In the genomic region with DNA sequence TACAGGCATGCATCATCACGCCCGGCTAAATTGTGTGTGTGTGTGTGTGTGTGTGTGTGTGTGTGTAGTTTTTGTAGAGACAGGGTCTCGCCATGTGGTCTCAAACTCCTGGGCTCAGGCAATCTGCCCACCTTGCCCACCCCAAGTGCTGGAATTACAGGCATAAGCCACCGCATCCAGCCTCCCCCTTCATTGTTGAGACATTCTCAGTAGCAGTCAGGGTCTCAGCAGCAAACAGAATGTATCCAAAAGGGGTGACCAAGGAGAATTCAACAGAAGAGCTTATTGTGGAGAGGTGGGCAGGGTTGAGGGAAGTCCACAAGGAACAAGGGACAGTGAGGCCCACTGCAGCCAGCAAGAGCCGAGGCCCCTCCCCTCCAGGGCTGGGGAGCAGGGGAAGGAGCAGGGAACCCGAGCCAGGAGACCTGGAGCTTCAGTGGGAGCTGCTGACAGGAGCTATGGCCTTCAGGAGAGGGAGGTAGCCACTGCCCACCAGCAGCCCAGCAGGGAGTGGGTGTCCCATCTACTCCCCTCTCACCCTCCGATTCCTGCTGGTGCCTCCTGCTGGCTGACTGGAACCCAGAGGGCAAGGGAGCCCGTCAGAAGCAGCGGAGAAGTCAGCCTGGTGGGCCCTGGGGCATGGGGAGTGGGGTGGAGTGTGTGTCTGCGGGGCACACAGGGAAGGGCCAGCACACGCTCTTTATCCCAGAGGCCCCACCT, we compare ENCODE assay signal across 11 cellular contexts. TPM values are rescaled to one million over a fixed set of nuclear protein-coding genes. Genes with fewer than 3 reads are reported as not detected.
A peak's percentile ranks its signal among the peaks of the same experiment; 100 is the strongest.
DNase-seq lines count a peak whose midpoint lies in the region; ATAC-seq and TF ChIP-seq lines count a peak whose summit lies in the region.
"Had no signal": no experiment of that assay in that cellular context is flagged by ENCODE, and none has a peak within 500 bp of the region (broad histone marks: within the 10 kb centered on the region; RNA-seq: fewer than 3 reads in every experiment).

No MANE protein-coding gene starts in this region.

- no peaks in the 10 kb centered on the region for H3K79me2 ChIP-seq in MM.1S (ENCODE audit: low read length)

- H3K4me3 ChIP-seq in BLaER1 treated with 17β-estradiol and CSF1 and Interleukin-3, amounts not matched to agents 10 nM and 100 nM = no peak overlapping the region
- H3K4me3 ChIP-seq in MM.1S (ENCODE audit: low read length) (no peak overlapping the region), epithelial cell of esophagus (ENCODE audit: low read length) (no peak overlapping the region), neuronal stem cell (ENCODE audit: low read length in 2 of 2) (no peak overlapping the region)

- H4K8ac ChIP-seq in neuronal stem cell (ENCODE audit: low read depth, low read length) = peak overlapping the region; percentile 29

- H2AFZ ChIP-seq in MM.1S (ENCODE audit: low read length) = peak overlapping the region; percentile 40; the same call in 1 of the 2 replicates
- H2AFZ ChIP-seq in neuronal stem cell (ENCODE audit: low read length) = peak overlapping the region; percentile 32

- peak overlapping the region; percentile 95 for H2AK5ac ChIP-seq in neuronal stem cell (ENCODE audit: low read depth, low read length)

- H3K27me3 ChIP-seq in BLaER1 treated with 17β-estradiol and CSF1 and Interleukin-3, amounts not matched to agents 10 nM and 100 nM = no peaks in the 10 kb centered on the region
- H3K27me3 ChIP-seq in MM.1S (replicated peaks; ENCODE audit: insufficient read depth, low read length) (no peaks in the 10 kb centered on the region), neuronal stem cell (ENCODE audit: control insufficient read depth in 3 of 3, insufficient read depth in 3 of 3, low read depth in 1 of 3, low read length in 3 of 3) (peaks cover 0 to 9% (median 6%) of the 10 kb centered on the region in 3 experiments)

- peak overlapping the region; percentile 4 to 55 (median 31); a peak in 16 of 22 replicates for H3K4me2 ChIP-seq in BLaER1 treated with 17β-estradiol and CSF1 and Interleukin-3, amounts not matched to agents 10 nM and 100 nM
- H3K4me2 ChIP-seq in MM.1S (ENCODE audit: low read depth, low read length) = peak overlapping the region; percentile 28
- no peak overlapping the region for H3K4me2 ChIP-seq in neuronal stem cell (ENCODE audit: insufficient read depth, low read length, poor library complexity, severe bottlenecking)

- H3K27ac ChIP-seq in BLaER1 treated with 17β-estradiol and CSF1 and Interleukin-3, amounts not matched to agents 10 nM and 100 nM = no peak overlapping the region
- H3K27ac ChIP-seq in MM.1S (ENCODE audit: low read length) (peak overlapping the region; percentile 70; the same call in 1 of the 2 replicates), neuronal stem cell (replicated peaks; ENCODE audit: low read length) (peak overlapping the region; percentile 32)

- no CpG with 5 or more reads among the region's 11 CpGs for WGBS in neuronal stem cell (ENCODE audit: extremely low coverage in 2 of 2, insufficient read length in 2 of 2, insufficient replicate concordance in 1 of 2), 2 donors

- H2BK120ac ChIP-seq in neuronal stem cell (ENCODE audit: low read depth, low read length) = peak overlapping the region; percentile 97

- peak overlapping the region; percentile 41 for H2BK15ac ChIP-seq in neuronal stem cell (ENCODE audit: low read length)

- H3K79me1 ChIP-seq in neuronal stem cell (ENCODE audit: low read depth, low read length) = no peaks in the 10 kb centered on the region

- TF ChIP-seq CTCF in MM.1S (IDR thresholded peaks at IDR 0.05; ENCODE audit: low read length) = no peak
- no peak for TF ChIP-seq CTCF in epithelial cell of esophagus (IDR thresholded peaks at IDR 0.05; ENCODE audit: insufficient read depth, low read depth, low read length, missing control alignments)

- no peaks in the 10 kb centered on the region for H3K9me3 ChIP-seq in BLaER1 treated with 17β-estradiol and CSF1 and Interleukin-3, amounts not matched to agents 10 nM and 100 nM (replicated peaks in 1 of 11)
- H3K9me3 ChIP-seq in MM.1S (replicated peaks; ENCODE audit: insufficient read depth, low read length) (no peaks in the 10 kb centered on the region), neuronal stem cell (replicated peaks in 1 of 2; ENCODE audit: control insufficient read depth in 2 of 2, insufficient read depth in 1 of 2, low read depth in 1 of 2, low read length in 2 of 2) (no peaks in the 10 kb centered on the region)

- no peak overlapping the region for H4K91ac ChIP-seq in neuronal stem cell (ENCODE audit: low read depth, low read length, poor library complexity)

- H2BK12ac ChIP-seq in neuronal stem cell (ENCODE audit: low read length) = peak overlapping the region; percentile 18

- no peaks in the 10 kb centered on the region for H4K20me1 ChIP-seq in BLaER1 treated with 17β-estradiol and CSF1 and Interleukin-3, amounts not matched to agents 10 nM and 100 nM
- H4K20me1 ChIP-seq in MM.1S (ENCODE audit: insufficient read depth, low read length) = no peaks in the 10 kb centered on the region

- peaks cover 20 to 36% (median 33%) of the 10 kb centered on the region in 10 experiments for H3K4me1 ChIP-seq in BLaER1 treated with 17β-estradiol and CSF1 and Interleukin-3, amounts not matched to agents 10 nM and 100 nM
- H3K4me1 ChIP-seq in MM.1S (ENCODE audit: low read length) (peaks cover 18% of the 10 kb centered on the region), neuronal stem cell (ENCODE audit: control insufficient read depth in 2 of 2, insufficient read depth in 1 of 2, low read depth in 1 of 2, low read length in 2 of 2) (peaks cover 30 to 31% of the 10 kb centered on the region in 2 donors)

- H3K23ac ChIP-seq in neuronal stem cell (ENCODE audit: low read depth, low read length, poor library complexity) = peak overlapping the region; percentile 37

- peak overlapping the region; percentile 19 for H2BK5ac ChIP-seq in neuronal stem cell (ENCODE audit: low read length)

- no peak overlapping the region for H3K14ac ChIP-seq in neuronal stem cell (ENCODE audit: low read length)

- no peaks in the 10 kb centered on the region for H3K36me3 ChIP-seq in BLaER1 treated with 17β-estradiol and CSF1 and Interleukin-3, amounts not matched to agents 10 nM and 100 nM
- H3K36me3 ChIP-seq in MM.1S (replicated peaks; ENCODE audit: insufficient read depth, low read length) (no peaks in the 10 kb centered on the region), neuronal stem cell (replicated peaks in 1 of 2; ENCODE audit: control insufficient read depth in 2 of 2, insufficient read depth in 2 of 2, low read length in 2 of 2) (no peaks in the 10 kb centered on the region)

- peaks cover 21% of the 10 kb centered on the region; the same call in 1 of the 2 replicates for H3F3A ChIP-seq in MM.1S (ENCODE audit: insufficient read depth, low read length)

- H3K9me2 ChIP-seq in MM.1S (replicated peaks; ENCODE audit: insufficient read depth, low read length) = no peaks in the 10 kb centered on the region

- H3K4ac ChIP-seq in neuronal stem cell (ENCODE audit: low read length) = peak overlapping the region; percentile 0

- peak overlapping the region; percentile 82 for H3K18ac ChIP-seq in neuronal stem cell (ENCODE audit: low read length)

- no peak overlapping the region for H3K9ac ChIP-seq in BLaER1 treated with 17β-estradiol and CSF1 and Interleukin-3, amounts not matched to agents 10 nM and 100 nM
- H3K9ac ChIP-seq in MM.1S (ENCODE audit: low read length) (peak overlapping the region; percentile 45; the same call in 1 of the 2 replicates), neuronal stem cell (ENCODE audit: low read depth, low read length, poor library complexity) (no peak overlapping the region)

- no peak for ATAC-seq in HG03108 (IDR thresholded peaks at IDR 0.05; ENCODE audit: unreplicated experiment)
- ATAC-seq: stimulated activated naive CD8-positive, alpha-beta T cell treated with anti-CD3 and anti-CD28 coated beads, Interleukin-15, Interleukin-2, amounts not matched to agents 100 U/mL and 50 U/mL, for 24 hours had no signal

- DNase-seq in MM.1S = no peak
- peak; percentile 23 for DNase-seq in epithelial cell of esophagus (ENCODE audit: low read depth)
- DNase-seq in neuronal stem cell (ENCODE audit: low spot score) = no peak
- no peak for DNase-seq in anterior cingulate cortex (lab: John Stamatoyannopoulos, UW)
- no peak for DNase-seq in glomerular visceral epithelial cell (ENCODE audit: extremely low spot score)
- no peak for DNase-seq in NCI-H1048 (lab: John Stamatoyannopoulos, UW)
- DNase-seq: activated gamma-delta T cell treated with Interleukin-2 at 50 U/mL for 16 hours; EL; stimulated activated naive CD8-positive, alpha-beta T cell treated with anti-CD3 and anti-CD28 coated beads, Interleukin-15, Interleukin-2, amounts not matched to agents 100 U/mL and 50 U/mL, for 24 hours had no signal

RNA-seq across cellular contexts. Expression of gene PLEKHG6, which starts 37.1 kb away (rescaled TPM):
- 1.2 TPM for polyA plus RNA-seq in neuronal stem cell (2013, experiment 1 of 2)
- 1.3 TPM for polyA plus RNA-seq in neuronal stem cell (2013, experiment 2 of 2)

Comparison
In these comparisons a context has a peak if more than half of its experiments do, and no peak if none do; other contexts are left out.
1. H3K27ac ChIP-seq: peak in MM.1S (single experiment) and neuronal stem cell (single experiment); none in BLaER1 treated with 17β-estradiol and CSF1 and Interleukin-3, amounts not matched to agents 10 nM and 100 nM (0 of 11).